In genomic region chr11:27090357-27090948, GRCh38 we compare ENCODE assay signal across 10 cellular contexts. TPM values are rescaled to one million over a fixed set of nuclear protein-coding genes. Genes with fewer than 3 reads are reported as not detected.
"Had no signal": no experiment of that assay in that cellular context is flagged by ENCODE, and none has a peak within 500 bp of the region (broad histone marks: within the 10 kb centered on the region; RNA-seq: fewer than 3 reads in every experiment).

No MANE protein-coding gene starts in this region.

RNA-seq across cellular contexts. Expression of gene BBOX1, which starts 49.8 kb away (rescaled TPM):
- total RNA-seq: activated B cell treated with CpG ODN at 0.5 μM for 24 hours; activated CD4-positive, alpha-beta memory T cell treated with anti-CD3 and anti-CD28 coated beads for 36 hours; activated naive CD4-positive, alpha-beta T cell treated with anti-CD3 and anti-CD28 coated beads for 36 hours; activated naive CD4-positive, alpha-beta T cell treated with anti-CD3 and anti-CD28 coated beads, Interleukin-2, amount 50 U/mL, for 72 hours; activated T-cell treated with anti-CD3 and anti-CD28 coated beads, Interleukin-2, amount 50 U/mL, for 4 hours; activated T-helper 1 cell treated with anti-CD3 and anti-CD28 coated beads, Interleukin-12 subunit alpha, Interleukin-12 subunit beta, Interleukin-2, Interleukin-4 antibody, amounts not matched to agents 30 ng/mL and 10 ng/mL and 1 ng/mL, durations not matched to agents 14 hours and 24 hours and 36 hours; SK-MEL-5; T-helper 1 cell treated with Interleukin-12 subunit alpha and Interleukin-12 subunit beta and Interleukin-4 antibody, amounts not matched to agents 30 ng/mL and 1 ng/mL, for 36 hours; T-helper 2 cell treated with Interferon-gamma antibody and Interleukin-4, amounts not matched to agents 100 ng/mL and 5 ng/mL, for 36 hours had no signal
- polyA plus RNA-seq: adrenal gland had no signal
